Comparison of ENCODE assay signal across 1 cellular context in genomic region chr4:5712517-5712916, GRCh38.
TF ChIP-seq lines count a peak whose summit lies in the region.

No MANE protein-coding gene starts in this region.

TF ChIP-seq in K562, 482 proteins besides CTCF, POLR2A, EP300 and RAD21:
- TF ChIP-seq YY1 (IDR thresholded peaks at IDR 0.05; ENCODE audit: borderline replicate concordance in 1 of 3, control insufficient read depth in 1 of 3, extremely low read depth in 1 of 3, insufficient read depth in 3 of 3, insufficient read length in 1 of 3, insufficient replicate concordance in 2 of 3, low read depth in 1 of 3, low read length in 2 of 3) = peak in 1 of 3 experiments; percentile 44
- TF ChIP-seq CREBBP (IDR thresholded peaks at IDR 0.05; ENCODE audit: low read depth, low read length) = no peak
- TF ChIP-seq FOSL1 (tag; conservative IDR thresholded peaks at IDR 0.05) = peak; percentile 28; the same call in 1 of the 2 replicates
- no peak for TF ChIP-seq CHD7 (IDR thresholded peaks at IDR 0.05; ENCODE audit: low read depth, low read length)
TF ChIP-seq in K562: peak in this region for 2.
